ENCODE assay signal across 1 cellular context in the genomic region with DNA sequence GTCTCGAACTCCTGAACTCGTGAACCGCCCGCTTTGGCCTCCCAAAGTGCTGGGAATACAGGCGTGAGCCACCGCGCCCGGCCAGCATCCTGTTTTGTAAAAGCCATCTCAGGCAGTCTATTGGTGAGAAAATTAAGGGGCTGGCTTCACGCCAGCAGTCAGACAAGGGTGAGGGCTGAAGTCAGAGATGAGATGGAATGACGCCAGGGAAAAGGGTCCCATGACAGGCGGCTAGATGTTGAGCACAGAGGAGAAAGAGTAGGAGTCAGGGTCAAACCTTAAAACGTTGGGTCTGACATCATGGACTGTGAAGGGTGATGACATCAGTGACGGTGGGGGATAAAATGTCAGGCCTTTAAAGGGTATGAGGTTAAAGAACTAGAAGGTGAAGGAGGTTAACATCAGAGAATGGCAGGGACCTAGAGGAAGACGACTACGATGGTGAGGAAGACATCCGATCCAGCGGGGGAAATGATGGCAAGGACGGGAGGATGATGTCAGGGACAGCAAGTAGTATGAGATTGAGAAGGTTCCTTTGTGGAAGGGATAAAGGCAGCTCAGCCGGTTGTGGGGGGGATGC.
TF ChIP-seq lines count a peak whose summit lies in the region.

No MANE protein-coding gene starts in this region.

TF ChIP-seq in endothelial cell of umbilical vein, 7 proteins besides CTCF, POLR2A, EP300 and RAD21:
- TF ChIP-seq JUN (IDR thresholded peaks at IDR 0.05; ENCODE audit: borderline replicate concordance, insufficient read depth, insufficient read length, low read depth) (no peak), POLR2AphosphoS5 (IDR thresholded peaks at IDR 0.05; ENCODE audit: insufficient read depth, low read depth, low read length) (no peak), FOS (IDR thresholded peaks at IDR 0.05; ENCODE audit: borderline replicate concordance, insufficient read depth, low read length) (no peak), EZH2 (IDR thresholded peaks at IDR 0.05; ENCODE audit: borderline replicate concordance, low read depth, low read length, severe bottlenecking) (no peak)
TF ChIP-seq in endothelial cell of umbilical vein: peak in this region for 0.
